In genomic region chr15:31498756-31499155, GRCh38 we compare ENCODE assay signal across 15 cellular contexts.
DNase-seq lines count a peak whose midpoint lies in the region; ATAC-seq, FAIRE-seq and TF ChIP-seq lines count a peak whose summit lies in the region.
"Had no signal": no experiment of that assay in that cellular context is flagged by ENCODE, and none has a peak within 500 bp of the region (broad histone marks: within the 10 kb centered on the region; RNA-seq: fewer than 3 reads in every experiment).

No MANE protein-coding gene starts in this region.

- DNase-seq in DMS53 (lab: John Stamatoyannopoulos, UW) (peak; percentile 28), DMS53 treated with DMSO at 0.1 percent for 48 hours (lab: John Stamatoyannopoulos, UW; ENCODE audit: unreplicated experiment) (no peak), right atrium auricular region (ENCODE audit: low spot score) (peak; percentile 34), left cardiac atrium (no peak), keratinocyte (ENCODE audit: low read depth, low spot score) (no peak), caudate nucleus (lab: John Stamatoyannopoulos, UW) (no peak)
- DNase-seq: COR-L47, GOT3 had no signal

- TF ChIP-seq CTCF in right atrium auricular region (IDR thresholded peaks at IDR 0.05) (no peak), keratinocyte (optimal IDR thresholded peaks at IDR 0.05 in 1 of 3, IDR thresholded peaks at IDR 0.05 in 1 of 3, conservative IDR thresholded peaks at IDR 0.05 in 1 of 3; ENCODE audit: extremely low read depth in 1 of 3, insufficient read depth in 2 of 3, low read length in 3 of 3) (no peak)

- H3K36me3 ChIP-seq in right atrium auricular region (no peaks in the 10 kb centered on the region), keratinocyte (ENCODE audit: control insufficient read depth in 2 of 2, extremely low read depth in 1 of 2, insufficient read depth in 2 of 2, low read length in 2 of 2) (no peaks in the 10 kb centered on the region)
- H3K36me3 ChIP-seq: HAP-1 had no signal

- intact Hi-C loops in left cardiac atrium (cut with DNase I) = loop anchor here in 1 of 2 donors (10.0 kb wide), 1 partner anchor 56 kb away; no protein-coding TSS in a partner anchor

- H3K4me1 ChIP-seq in right atrium auricular region (no peaks in the 10 kb centered on the region), keratinocyte (ENCODE audit: control insufficient read depth, extremely low read depth, insufficient read depth, low read length) (peaks cover 11% of the 10 kb centered on the region)
- H3K4me1 ChIP-seq: HAP-1 had no signal

- no peak for FAIRE-seq in keratinocyte (lab: Jason Lieb, UNC)
- FAIRE-seq: HepG2, HTR-8/SVneo had no signal

- peak overlapping the region; percentile 44 for H2AFZ ChIP-seq in keratinocyte (ENCODE audit: control insufficient read depth, low read length)

- H3K4me2 ChIP-seq in keratinocyte (ENCODE audit: control insufficient read depth, extremely low read depth, insufficient read depth, low read depth, low read length) = peak overlapping the region; percentile 61

- dilution Hi-C loops in keratinocyte (cut with MboI; ENCODE audit: extremely low pct_ligation_motif_present, low sequenced_read_pairs) = no loop called here

- H3K27me3 ChIP-seq in right atrium auricular region (no peaks in the 10 kb centered on the region), keratinocyte (ENCODE audit: control insufficient read depth, extremely low read depth, insufficient read depth, low read length) (no peaks in the 10 kb centered on the region)

- no peaks in the 10 kb centered on the region for H3K9me3 ChIP-seq in right atrium auricular region
- no peaks in the 10 kb centered on the region for H3K9me3 ChIP-seq in keratinocyte (ENCODE audit: control insufficient read depth, low read depth, low read length)
- H3K9me3 ChIP-seq: HAP-1 had no signal

- H3K79me2 ChIP-seq in keratinocyte (ENCODE audit: control insufficient read depth, insufficient read depth, low read length) = no peaks in the 10 kb centered on the region

- H4K20me1 ChIP-seq in keratinocyte (ENCODE audit: control insufficient read depth, extremely low read depth, insufficient read depth, low read length) = no peaks in the 10 kb centered on the region

- H3K9ac ChIP-seq in keratinocyte (ENCODE audit: control insufficient read depth, extremely low read depth, insufficient read depth, low read length) = no peak overlapping the region

- no peak overlapping the region for H3K27ac ChIP-seq in right atrium auricular region
- H3K27ac ChIP-seq in keratinocyte (ENCODE audit: control insufficient read depth, insufficient read depth, low read length) = no peak overlapping the region
- no peak overlapping the region for H3K27ac ChIP-seq in caudate nucleus (ENCODE audit: low read depth, low read length)
- H3K27ac ChIP-seq: 22Rv1 had no signal

- no peaks in the 10 kb centered on the region for H3K9me1 ChIP-seq in keratinocyte (ENCODE audit: control insufficient read depth, extremely low read depth, insufficient read depth, low read length)

- ATAC-seq in left cardiac atrium (no peak), GM19455 (IDR thresholded peaks at IDR 0.05; ENCODE audit: unreplicated experiment) (no peak), GM21576 (IDR thresholded peaks at IDR 0.05; ENCODE audit: unreplicated experiment) (no peak)
- ATAC-seq: CD8-positive, alpha-beta T cell had no signal

- H3K4me3 ChIP-seq in right atrium auricular region (no peak overlapping the region), keratinocyte (ENCODE audit: control insufficient read depth in 2 of 3, extremely low read depth in 1 of 3, insufficient read depth in 2 of 3, low read depth in 1 of 3, low read length in 3 of 3) (no peak overlapping the region)
- H3K4me3 ChIP-seq: HAP-1 had no signal

Comparison
In these comparisons a context has a peak if more than half of its experiments do, and no peak if none do; other contexts are left out.
1. DNase-seq: peak in DMS53 (single experiment) and right atrium auricular region (single experiment); none in DMS53 treated with DMSO at 0.1 percent for 48 hours (single experiment), left cardiac atrium (single experiment), keratinocyte (single experiment) and caudate nucleus (0 of 61).